ENCODE assay signal across 8 cellular contexts in the genomic region with DNA sequence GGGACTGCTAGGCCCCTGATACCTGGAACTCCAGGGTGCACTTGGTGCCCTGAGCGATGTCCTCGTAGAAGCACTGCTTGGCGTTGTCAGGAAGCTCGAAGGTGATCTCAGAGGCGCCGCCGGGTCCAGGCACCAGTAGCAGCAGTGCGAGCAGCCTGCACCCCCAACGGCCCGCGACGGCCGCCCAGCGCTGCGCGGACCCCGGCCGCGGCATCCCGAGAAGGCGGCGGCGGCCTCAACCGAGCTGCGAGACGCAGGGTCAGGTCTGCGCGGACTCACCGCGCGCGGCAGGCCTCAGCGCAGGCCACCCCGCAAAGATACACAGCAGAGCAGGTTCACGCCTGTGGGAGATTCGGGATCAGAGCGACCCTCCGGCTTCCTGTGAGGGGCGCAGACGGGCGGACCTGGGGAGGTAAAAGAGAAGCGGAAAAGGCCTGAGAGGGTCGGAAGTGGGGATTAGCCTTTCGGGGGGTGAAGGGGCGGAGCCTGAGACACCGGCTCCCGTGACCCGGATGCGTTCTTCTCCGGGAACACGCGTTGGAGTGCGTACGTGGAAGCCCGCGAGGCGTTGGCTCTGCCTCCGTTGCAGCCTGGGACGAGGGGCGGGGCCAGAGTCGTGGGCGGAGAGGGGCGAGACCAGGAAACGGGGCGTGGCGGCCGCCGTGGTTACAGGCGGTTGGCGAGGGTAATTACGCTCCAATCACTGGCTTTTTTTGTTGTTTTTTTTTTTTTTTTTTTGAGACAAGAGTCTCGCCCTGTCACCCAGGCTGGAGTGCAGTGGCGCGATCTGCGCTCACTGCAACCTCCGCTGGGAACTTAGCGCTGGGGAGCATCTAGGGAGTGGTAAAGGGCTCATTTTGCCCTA. TPM values are rescaled to one million over a fixed set of nuclear protein-coding genes. Genes with fewer than 3 reads are reported as not detected.
A peak's percentile ranks its signal among the peaks of the same experiment; 100 is the strongest.
DNase-seq lines count a peak whose midpoint lies in the region; ATAC-seq, FAIRE-seq and TF ChIP-seq lines count a peak whose summit lies in the region.

A gene (minus strand): TSS at position 458 of the 865 bp plus-strand sequence. CDS start 244 bp downstream, at position 214.

- H3K4me1 ChIP-seq in esophagus squamous epithelium = peaks cover 15 to 53% (median 28%) of the 10 kb centered on the region in 3 donors

- peak within 1 kb of the TSS; percentile 76 to 91 (median 86) for H3K4me3 ChIP-seq in esophagus squamous epithelium

- H3K36me3 ChIP-seq in KOPT-K1 (ENCODE audit: insufficient read depth, low read length) = peaks cover 33% of the 10 kb centered on the region
- no peaks in the 10 kb centered on the region for H3K36me3 ChIP-seq in esophagus squamous epithelium

- FAIRE-seq in RCC 7860 (lab: Jason Lieb, UNC) = peak; percentile 91

- TF ChIP-seq CTCF in esophagus squamous epithelium (IDR thresholded peaks at IDR 0.05) = peak in 3 of 6 experiments; percentile 6 to 32 (median 20)

- peak in 3 of 4 donors; percentile 64 to 92 (median 72) for TF ChIP-seq POLR2A in esophagus squamous epithelium (IDR thresholded peaks at IDR 0.05)

- H3K4me3 Mint-ChIP-seq in activated T-cell treated with anti-CD3 and anti-CD28 coated beads, Interleukin-2, amount 50 U/mL, for 72 hours = no peak within 1 kb of the TSS

- no peaks in the 10 kb centered on the region for H3K9me3 ChIP-seq in KOPT-K1 (ENCODE audit: insufficient read depth, low read length, poor library complexity, severe bottlenecking)
- no peaks in the 10 kb centered on the region for H3K9me3 ChIP-seq in esophagus squamous epithelium

- H3K9me3 Mint-ChIP-seq in activated T-cell treated with anti-CD3 and anti-CD28 coated beads, Interleukin-2, amount 50 U/mL, for 72 hours = no peaks in the 10 kb centered on the region

- peaks cover 28% of the 10 kb centered on the region for H3K4me1 Mint-ChIP-seq in activated T-cell treated with anti-CD3 and anti-CD28 coated beads, Interleukin-2, amount 50 U/mL, for 72 hours (ENCODE audit: low read depth)

- H3K36me3 Mint-ChIP-seq in activated T-cell treated with anti-CD3 and anti-CD28 coated beads, Interleukin-2, amount 50 U/mL, for 72 hours (ENCODE audit: insufficient read depth in 2 of 2) = peaks cover 0 to 2% of the 10 kb centered on the region in 2 donors

- 0 to 1% methylated on average over 27 to 34 of the region's 77 CpGs for WGBS in esophagus squamous epithelium, 2 donors

- intact Hi-C loops in esophagus squamous epithelium (cut with DNase I) = no loop called here

- H3K27ac Mint-ChIP-seq in activated T-cell treated with anti-CD3 and anti-CD28 coated beads, Interleukin-2, amount 50 U/mL, for 72 hours = peak within 1 kb of the TSS; percentile 93

- H3K27ac ChIP-seq in KOPT-K1 (ENCODE audit: low read depth, low read length, poor library complexity, severe bottlenecking) = peak within 1 kb of the TSS; percentile 92
- H3K27ac ChIP-seq in esophagus squamous epithelium = peak within 1 kb of the TSS; percentile 93 to 97 (median 96)

- peak; percentile 86 for ATAC-seq in GM21786 (IDR thresholded peaks at IDR 0.05; ENCODE audit: unreplicated experiment)
- peak; percentile 93 for ATAC-seq in activated T-cell treated with anti-CD3 and anti-CD28 coated beads, Interleukin-2, amount 50 U/mL, for 72 hours (replicated peaks in 1 of 2)

- DNase-seq in DMS79 (lab: John Stamatoyannopoulos, UW) (peak; percentile 84), RCC 7860 (ENCODE audit: low spot score) (peak; percentile 95), esophagus squamous epithelium (lab: John Stamatoyannopoulos, UW) (peak; percentile 97), myocyte (ENCODE audit: low read depth) (peak; percentile 99)
- DNase-seq in activated T-cell treated with anti-CD3 and anti-CD28 coated beads, Interleukin-2, amount 50 U/mL, for 72 hours = peak; percentile 100
- peak; percentile 100 for DNase-seq in stimulated activated CD8-positive, alpha-beta memory T cell treated with anti-CD3 and anti-CD28 coated beads, Interleukin-7, amount 100 ng/mL, for 48 hours (ENCODE audit: extremely low read depth in 1 of 2, low read depth in 1 of 2)

- no peaks in the 10 kb centered on the region for H3K27me3 ChIP-seq in esophagus squamous epithelium

- H3K27me3 Mint-ChIP-seq in activated T-cell treated with anti-CD3 and anti-CD28 coated beads, Interleukin-2, amount 50 U/mL, for 72 hours (ENCODE audit: low read depth) = peaks cover 8% of the 10 kb centered on the region

RNA-seq across cellular contexts. Expression of the gene that starts here (rescaled TPM):
- 10 to 100 TPM; 31.5 to 46.9 TPM for total RNA-seq in activated T-cell treated with anti-CD3 and anti-CD28 coated beads, Interleukin-2, amount 50 U/mL, for 72 hours
- total RNA-seq in esophagus squamous epithelium = 10 to 100 TPM; 68.9 to 95.1 (median 75.6) TPM
- 120 and 140 TPM in 2 replicates for total RNA-seq in myocyte
- 56.0 TPM for polyA plus RNA-seq in myocyte (2012)

Comparison
In these comparisons a context has a peak if more than half of its experiments do, and no peak if none do; other contexts are left out.
1. Peak in every context shown above with its lines: DNase-seq, ATAC-seq, H3K4me3 ChIP-seq and H3K27ac ChIP-seq.